In genomic region chr4:147813107-147813773, GRCh38 we compare ENCODE assay signal across 26 cellular contexts.
DNase-seq lines count a peak whose midpoint lies in the region; ATAC-seq and TF ChIP-seq lines count a peak whose summit lies in the region.
"Had no signal": no experiment of that assay in that cellular context is flagged by ENCODE, and none has a peak within 500 bp of the region (broad histone marks: within the 10 kb centered on the region; RNA-seq: fewer than 3 reads in every experiment).

No MANE protein-coding gene starts in this region.

- TF ChIP-seq EP300 in SK-N-SH (IDR thresholded peaks at IDR 0.05; ENCODE audit: borderline replicate concordance in 1 of 2, low read depth in 1 of 2, low read length in 1 of 2): no peak

- DNase-seq in SK-N-SH (no peak), fibroblast of mammary gland (ENCODE audit: low read depth) (peak; percentile 37), nephron progenitor cell (no peak), tibial artery (no peak), GOT3 (lab: John Stamatoyannopoulos, UW) (no peak), left lung (no peak), D341Med (ENCODE audit: low spot score) (no peak), ACHN (no peak)
- DNase-seq: activated CD4-positive, alpha-beta T cell treated with anti-CD3 and anti-CD28 coated beads, Interleukin-2, amount 50 U/mL, for 4 hours; activated gamma-delta T cell treated with Interleukin-2 at 50 U/mL for 16 hours; amniotic stem cell; central memory CD4-positive, alpha-beta T cell; COR-L47; effector CD8-positive, alpha-beta T cell; H7; NCI-H1417; NCI-H2171; NCI-H748 treated with DMSO at 0.1 percent for 48 hours; SJCRH30; stimulated activated CD4-positive, alpha-beta T cell treated with anti-CD3 and anti-CD28 coated beads, Interleukin-12 subunit alpha, Interleukin-12 subunit beta, amount 100 ng/mL, for 4 hours; stimulated activated CD8-positive, alpha-beta memory T cell treated with anti-CD3 and anti-CD28 coated beads, Interleukin-4, amount 100 ng/mL, for 48 hours; T-helper 17 cell had no signal

- no peak for TF ChIP-seq RAD21 in SK-N-SH (IDR thresholded peaks at IDR 0.05; ENCODE audit: low read length)

- no peaks in the 10 kb centered on the region for H3K9me2 ChIP-seq in SK-N-SH

- POLR2A ChIA-PET in SK-N-SH (lab: Yijun Ruan, JAX): no interaction called here

- peaks cover 42% of the 10 kb centered on the region for H3K79me2 ChIP-seq in SK-N-SH (ENCODE audit: insufficient read depth)

- no peaks in the 10 kb centered on the region for H3K9me3 Mint-ChIP-seq in nephron progenitor cell
- H3K9me3 Mint-ChIP-seq: memory B cell; natural killer cell treated with Interleukin-12 subunit alpha and Interleukin-12 subunit beta and Interleukin-15 and Interleukin-18, amount 100 ng/mL, for 72 hours had no signal

- peaks cover 6% of the 10 kb centered on the region; the same call in 1 of the 2 replicates for H4K20me1 ChIP-seq in SK-N-SH (ENCODE audit: insufficient read depth)

- CTCF ChIA-PET in SK-N-SH (lab: Yijun Ruan, JAX): interaction anchor here (1.3 to 2.6 kb wide), 2 partner anchors 18 to 54 kb away, joined by 4 to 7 read pairs; no protein-coding TSS in a partner anchor

- TF ChIP-seq CTCF in SK-N-SH (IDR thresholded peaks at IDR 0.05) (no peak), fibroblast of mammary gland (conservative IDR thresholded peaks at IDR 0.05; ENCODE audit: control insufficient read depth, insufficient read depth, low read depth, low read length) (no peak), nephron progenitor cell (IDR thresholded peaks at IDR 0.05) (no peak), tibial artery (IDR thresholded peaks at IDR 0.05) (peak in 1 of 2 experiments; percentile 3), left lung (IDR thresholded peaks at IDR 0.05) (no peak)

- H3K9me3 ChIP-seq in SK-N-SH (no peaks in the 10 kb centered on the region), tibial artery (no peaks in the 10 kb centered on the region), left lung (no peaks in the 10 kb centered on the region)
- H3K9me3 ChIP-seq: SJCRH30 had no signal

- H3K4me3 Mint-ChIP-seq in nephron progenitor cell: no peak overlapping the region
- H3K4me3 Mint-ChIP-seq: memory B cell; natural killer cell treated with Interleukin-12 subunit alpha and Interleukin-12 subunit beta and Interleukin-15 and Interleukin-18, amount 100 ng/mL, for 72 hours had no signal

- H3K4me1 ChIP-seq in SK-N-SH (ENCODE audit: control insufficient read depth in 1 of 2, insufficient read depth in 2 of 2, low read depth in 1 of 2, low read length in 1 of 2) (peaks cover 0 to 25% of the 10 kb centered on the region in 2 experiments; a peak in 2 of 4 replicates), tibial artery (peaks cover 0 to 100% (median 76%) of the 10 kb centered on the region in 4 donors), left lung (peaks cover 6 to 31% of the 10 kb centered on the region in 2 donors)
- H3K4me1 ChIP-seq: SJCRH30 had no signal

- peaks cover 47% of the 10 kb centered on the region for H3K4me1 Mint-ChIP-seq in nephron progenitor cell
- H3K4me1 Mint-ChIP-seq: memory B cell had no signal

- H3K4me3 ChIP-seq in SK-N-SH (ENCODE audit: low read depth in 2 of 2, low read length in 1 of 2): no peak overlapping the region
- no peak overlapping the region for H3K4me3 ChIP-seq in fibroblast of mammary gland (ENCODE audit: control insufficient read depth, low read depth, low read length)
- no peak overlapping the region for H3K4me3 ChIP-seq in tibial artery
- H3K4me3 ChIP-seq in left lung: no peak overlapping the region
- H3K4me3 ChIP-seq: SJCRH30 had no signal

- H3K36me3 Mint-ChIP-seq in nephron progenitor cell (ENCODE audit: low read depth): peaks cover 5% of the 10 kb centered on the region
- H3K36me3 Mint-ChIP-seq: memory B cell; natural killer cell treated with Interleukin-12 subunit alpha and Interleukin-12 subunit beta and Interleukin-15 and Interleukin-18, amount 100 ng/mL, for 72 hours had no signal

- H3K27me3 Mint-ChIP-seq in nephron progenitor cell (ENCODE audit: low read depth, poor library complexity): no peaks in the 10 kb centered on the region
- H3K27me3 Mint-ChIP-seq: T-helper 17 cell had no signal

- H3K27ac ChIP-seq in SK-N-SH (ENCODE audit: low read depth in 2 of 2, low read length in 1 of 2) (peak overlapping the region; percentile 20 to 40; a peak in 2 of 4 replicates), tibial artery (peak overlapping the region; percentile 77 to 84), left lung (no peak overlapping the region)
- H3K27ac ChIP-seq: HL-60, SJCRH30, VCaP had no signal

- no peak overlapping the region for H2AFZ ChIP-seq in SK-N-SH (ENCODE audit: low read depth)

- H3F3A ChIP-seq in SK-N-SH (replicated peaks; ENCODE audit: insufficient read depth): no peaks in the 10 kb centered on the region

- H3K27ac Mint-ChIP-seq in nephron progenitor cell: peak overlapping the region; percentile 90
- H3K27ac Mint-ChIP-seq: memory B cell; natural killer cell treated with Interleukin-12 subunit alpha and Interleukin-12 subunit beta and Interleukin-15 and Interleukin-18, amount 100 ng/mL, for 72 hours had no signal

- H3K36me3 ChIP-seq in SK-N-SH (replicated peaks in 1 of 2; ENCODE audit: control insufficient read depth in 1 of 2, insufficient read depth in 2 of 2, low read length in 1 of 2) (no peaks in the 10 kb centered on the region), tibial artery (no peaks in the 10 kb centered on the region), left lung (no peaks in the 10 kb centered on the region)
- H3K36me3 ChIP-seq: SJCRH30 had no signal

- 0 out of 2 replicates have a peak overlapping the region, but pooled peaks have one; percentile 19 for H3K4me2 ChIP-seq in SK-N-SH

- in situ Hi-C loops in ACHN (cut with HindIII; ENCODE audit: low pct_ligation_motif_present, low pct_unique_long_range_greater_than_20kb, low sequenced_read_pairs): no loop called here

- intact Hi-C loops in tibial artery (cut with DNase I; ENCODE audit: low total_unique reads): no loop called here
- intact Hi-C loops in left lung (cut with DNase I): no loop called here

- H3K27me3 ChIP-seq in SK-N-SH (ENCODE audit: insufficient read depth) (no peaks in the 10 kb centered on the region), tibial artery (no peaks in the 10 kb centered on the region), left lung (no peaks in the 10 kb centered on the region)
- H3K27me3 ChIP-seq: SJCRH30 had no signal

- no peak for ATAC-seq in left lung
- ATAC-seq: natural killer cell treated with Interleukin-12 subunit alpha and Interleukin-12 subunit beta and Interleukin-15 and Interleukin-18, amount 100 ng/mL, for 72 hours; T-helper 17 cell had no signal

- 71% methylated on average over 7 of the region's 7 CpGs for WGBS in SK-N-SH (ENCODE audit: low lambda C conversion rate)

- H3K9ac ChIP-seq in SK-N-SH: no peak overlapping the region

TF ChIP-seq in SK-N-SH, 30 proteins besides CTCF, POLR2A, EP300 and RAD21 (continues in another document):
- TF ChIP-seq JUND (IDR thresholded peaks at IDR 0.05) (no peak), GATA2 (CRISPR knock-in tag; IDR thresholded peaks at IDR 0.05) (no peak), USF2 (IDR thresholded peaks at IDR 0.05; ENCODE audit: borderline replicate concordance, low read depth, low read length) (no peak), TCF12 (IDR thresholded peaks at IDR 0.05) (no peak), NRF1 (IDR thresholded peaks at IDR 0.05; ENCODE audit: low read depth, low read length) (no peak), ZBTB33 (IDR thresholded peaks at IDR 0.05; ENCODE audit: borderline replicate concordance, low read depth) (no peak), MXI1 (IDR thresholded peaks at IDR 0.05; ENCODE audit: low read depth, low read length) (no peak), MAX (IDR thresholded peaks at IDR 0.05; ENCODE audit: low read depth) (no peak)

Comparison
In these comparisons a context has a peak if more than half of its experiments do, and no peak if none do; other contexts are left out.
1. H3K27ac ChIP-seq: peak in SK-N-SH (2 of 2) and tibial artery (2 of 2); none in left lung (0 of 2).